ENCODE assay signal across 8 cellular contexts in genomic region chr12:69239286-69239921, GRCh38. TPM values are rescaled to one million over a fixed set of nuclear protein-coding genes. Genes with fewer than 3 reads are reported as not detected.
DNase-seq lines count a peak whose midpoint lies in the region; ATAC-seq and TF ChIP-seq lines count a peak whose summit lies in the region.

TSS of gene CPSF6 (plus strand) at chr12:69239569. CDS start at chr12:69239647, 78 bp downstream.

- H3K27ac Mint-ChIP-seq in type B pancreatic cell, result peak within 1 kb of the TSS; percentile 98

- DNase-seq in NCI-H146 treated with DMSO at 0.1 percent for 48 hours (lab: John Stamatoyannopoulos, UW; ENCODE audit: unreplicated experiment) (peak; percentile 89), T-helper 1 cell (peak; percentile 95 to 98 (median 96)), adrenal gland (peak; percentile 95 to 98 (median 96)), heart left ventricle (peak; percentile 97 to 99 (median 97)), posterior cingulate gyrus (peak; percentile 95 to 99 (median 97)), type B pancreatic cell (ENCODE audit: extremely low spot score, unreplicated experiment) (peak; percentile 98)

- H3K9me3 ChIP-seq in adrenal gland (replicated peaks in 1 of 3), result no peaks in the 10 kb centered on the region
- H3K9me3 ChIP-seq in heart left ventricle, result no peaks in the 10 kb centered on the region

- 0 to 2% (median 0%) methylated on average over 12 to 77 of the region's 78 CpGs for WGBS in adrenal gland, 4 donors
- WGBS in heart left ventricle, 4 donors, result 0 to 1% (median 0%) methylated on average over 34 to 78 of the region's 78 CpGs

- H3K4me3 ChIP-seq in adrenal gland (peak within 1 kb of the TSS; percentile 21 to 90 (median 56)), heart left ventricle (peak within 1 kb of the TSS; percentile 75 to 99 (median 86))

- TF ChIP-seq POLR2A in GM15510 (IDR thresholded peaks at IDR 0.05; ENCODE audit: borderline replicate concordance, extremely low read depth, insufficient read length) (peak; percentile 96), adrenal gland (IDR thresholded peaks at IDR 0.05) (peak; percentile 92 to 97), heart left ventricle (IDR thresholded peaks at IDR 0.05) (peak in 1 of 2 donors; percentile 92)

- H3K27ac ChIP-seq in adrenal gland (peak within 1 kb of the TSS; percentile 37 to 99 (median 86)), heart left ventricle (peak within 1 kb of the TSS; percentile 85 to 98 (median 93))

- peak in 1 of 6 experiments; percentile 6 for TF ChIP-seq CTCF in adrenal gland (IDR thresholded peaks at IDR 0.05)
- TF ChIP-seq CTCF in heart left ventricle (IDR thresholded peaks at IDR 0.05), result peak in 6 of 12 donors; percentile 5 to 27 (median 14)
- TF ChIP-seq CTCF in type B pancreatic cell (conservative IDR thresholded peaks at IDR 0.05), result no peak

- H3K27me3 ChIP-seq in adrenal gland (no peaks in the 10 kb centered on the region), heart left ventricle (no peaks in the 10 kb centered on the region)

- H3K4me1 Mint-ChIP-seq in type B pancreatic cell (ENCODE audit: unreplicated experiment), result peaks cover 24% of the 10 kb centered on the region

- H3K27me3 Mint-ChIP-seq in type B pancreatic cell, result no peaks in the 10 kb centered on the region

- intact Hi-C loops in adrenal gland (cut with DNase I) (no loop called here), heart left ventricle (cut with DNase I) (loop anchor here in 1 of 10 donors (5.0 kb wide), 1 partner anchor 82 kb away; no protein-coding TSS in a partner anchor), posterior cingulate gyrus (cut with DNase I) (loop anchor here (1.0 kb wide), 1 partner anchor 82 kb away; no protein-coding TSS in a partner anchor)

- peak within 1 kb of the TSS; percentile 98 for H3K4me3 Mint-ChIP-seq in type B pancreatic cell

- no peaks in the 10 kb centered on the region for H3K36me3 ChIP-seq in adrenal gland (replicated peaks in 1 of 2)
- H3K36me3 ChIP-seq in heart left ventricle, result peaks cover 0 to 8% (median 0%) of the 10 kb centered on the region in 9 donors

- H3K36me3 Mint-ChIP-seq in type B pancreatic cell, result peaks cover 10% of the 10 kb centered on the region

- no peaks in the 10 kb centered on the region for H3K9me3 Mint-ChIP-seq in type B pancreatic cell

- ATAC-seq in HG02884 (IDR thresholded peaks at IDR 0.05; ENCODE audit: unreplicated experiment) (peak; percentile 86), heart left ventricle (peak; percentile 99 to 100 (median 100))

- peaks cover 20 to 45% of the 10 kb centered on the region in 2 donors for H3K4me1 ChIP-seq in adrenal gland (replicated peaks in 1 of 2)
- peaks cover 9 to 44% (median 35%) of the 10 kb centered on the region in 12 donors for H3K4me1 ChIP-seq in heart left ventricle

RNA-seq across cellular contexts. Expression of gene CPSF6, which starts in this region (rescaled TPM):
- total RNA-seq in adrenal gland, result 10 to 100 TPM; 13.2 to 52.0 (median 46.3) TPM
- polyA plus RNA-seq in adrenal gland, result 10 to 100 TPM; 19.1 to 50.9 (median 32.3) TPM
- 10 to 100 TPM; 15.8 to 34.8 (median 30.1) TPM for total RNA-seq in heart left ventricle
- polyA plus RNA-seq in heart left ventricle, result 10 to 100 TPM; 13.4 to 14.3 TPM
- total RNA-seq in type B pancreatic cell (ENCODE audit: low replicate concordance), result 76.9 and 128 TPM in 2 replicates

Comparison
In these comparisons a context has a peak if more than half of its experiments do, and no peak if none do; other contexts are left out.
1. Peak in every context shown above with its lines: DNase-seq, ATAC-seq, H3K4me3 ChIP-seq and H3K27ac ChIP-seq.